In genomic region chr2:151638188-151638933, GRCh38 we compare ENCODE assay signal across 8 cellular contexts.
DNase-seq lines count a peak whose midpoint lies in the region; ATAC-seq lines count a peak whose summit lies in the region.

No MANE protein-coding gene starts in this region.

- peak; percentile 6 for DNase-seq in stimulated activated CD4-positive, alpha-beta T cell treated with anti-CD3 and anti-CD28 coated beads, Interleukin-12 subunit alpha, Interleukin-12 subunit beta, amount 100 ng/mL, for 4 hours
- DNase-seq in stimulated activated CD4-positive, alpha-beta T cell treated with anti-CD3 and anti-CD28 coated beads, Interleukin-1b, Interleukin-23, amount 100 ng/mL, for 48 hours: no peak
- peak; percentile 7 for DNase-seq in activated CD4-positive, alpha-beta T cell treated with anti-CD3 and anti-CD28 coated beads, Interleukin-2, amount 50 U/mL, for 1 hour
- peak; percentile 53 for DNase-seq in kidney tubule cell (ENCODE audit: low spot score)
- DNase-seq in posterior vena cava (ENCODE audit: low spot score): no peak
- DNase-seq in NCI-H526 treated with DMSO at 0.1 percent for 48 hours (lab: John Stamatoyannopoulos, UW): no peak
- no peak for DNase-seq in GF-D8 (lab: John Stamatoyannopoulos, UW)

- ATAC-seq in HG03432 (IDR thresholded peaks at IDR 0.05; ENCODE audit: unreplicated experiment): peak; percentile 76

- intact Hi-C loops in posterior vena cava (cut with DNase I): no loop called here

Comparison
In these comparisons a context has a peak if more than half of its experiments do, and no peak if none do; other contexts are left out.
1. DNase-seq: peak in stimulated activated CD4-positive, alpha-beta T cell treated with anti-CD3 and anti-CD28 coated beads, Interleukin-12 subunit alpha, Interleukin-12 subunit beta, amount 100 ng/mL, for 4 hours (single experiment), activated CD4-positive, alpha-beta T cell treated with anti-CD3 and anti-CD28 coated beads, Interleukin-2, amount 50 U/mL, for 1 hour (single experiment) and kidney tubule cell (single experiment); none in stimulated activated CD4-positive, alpha-beta T cell treated with anti-CD3 and anti-CD28 coated beads, Interleukin-1b, Interleukin-23, amount 100 ng/mL, for 48 hours (single experiment), posterior vena cava (single experiment), NCI-H526 treated with DMSO at 0.1 percent for 48 hours (single experiment) and GF-D8 (single experiment).